8 cellular contexts compared by ENCODE assay signal in genomic region chr20:44965651-44966029, GRCh38. TPM values are rescaled to one million over a fixed set of nuclear protein-coding genes. Genes with fewer than 3 reads are reported as not detected.
DNase-seq lines count a peak whose midpoint lies in the region; ATAC-seq and TF ChIP-seq lines count a peak whose summit lies in the region.

No MANE protein-coding gene starts in this region.

- no peak for TF ChIP-seq EP300 in upper lobe of left lung (IDR thresholded peaks at IDR 0.05)

- 50 to 59% methylated on average over 5 of the region's 5 CpGs for WGBS in upper lobe of left lung, 2 donors

- in situ Hi-C loops in KBM-7 (cut with MboI; ENCODE audit: low pct_unique_long_range_greater_than_20kb, low sequenced_read_pairs) = no loop called here

- no peak for DNase-seq in activated naive CD4-positive, alpha-beta T cell treated with anti-CD3 and anti-CD28 coated beads for 36 hours
- no peak for DNase-seq in activated naive CD4-positive, alpha-beta T cell (lab: John Stamatoyannopoulos, UW)
- DNase-seq in memory B cell (ENCODE audit: low spot score in 2 of 2) (no peak), upper lobe of left lung (no peak), KBM-7 (no peak), NCI-H2029 treated with DMSO at 0.1 percent for 48 hours (lab: John Stamatoyannopoulos, UW) (no peak)

- H3K27ac Mint-ChIP-seq in activated naive CD4-positive, alpha-beta T cell treated with anti-CD3 and anti-CD28 coated beads for 36 hours = peak overlapping the region; percentile 98
- peak overlapping the region; percentile 72 to 95 (median 94) for H3K27ac Mint-ChIP-seq in brain
- peak overlapping the region; percentile 98 for H3K27ac Mint-ChIP-seq in memory B cell

- no peaks in the 10 kb centered on the region for H3K9me3 ChIP-seq in upper lobe of left lung

- peaks cover 56% of the 10 kb centered on the region for H3K4me1 Mint-ChIP-seq in activated naive CD4-positive, alpha-beta T cell treated with anti-CD3 and anti-CD28 coated beads for 36 hours (ENCODE audit: low read depth)
- H3K4me1 Mint-ChIP-seq in brain (peaks cover 62% of the 10 kb centered on the region), memory B cell (peaks cover 38% of the 10 kb centered on the region)

- H3K27me3 ChIP-seq in upper lobe of left lung = no peaks in the 10 kb centered on the region

- H3K9me3 Mint-ChIP-seq in activated naive CD4-positive, alpha-beta T cell treated with anti-CD3 and anti-CD28 coated beads for 36 hours = peaks cover 2% of the 10 kb centered on the region
- H3K9me3 Mint-ChIP-seq in brain (peaks cover 0 to 3% (median 0%) of the 10 kb centered on the region in 5 experiments), memory B cell (no peaks in the 10 kb centered on the region)

- intact Hi-C loops in activated naive CD4-positive, alpha-beta T cell treated with anti-CD3 and anti-CD28 coated beads for 36 hours (cut with micrococcal nuclease) = loop anchor here (2.0 to 10.0 kb wide), 8 partner anchors 37 to 1007 kb away; partner anchors contain the start of genes ADA, OSER1, SERINC3 and SYS1

- H3K27ac ChIP-seq in upper lobe of left lung = peak overlapping the region; percentile 82 to 97 (median 90)

- CTCF ChIA-PET in activated naive CD4-positive, alpha-beta T cell treated with anti-CD3 and anti-CD28 coated beads for 36 hours (lab: Charles Lee) = interaction anchor here (0.6 to 2.1 kb wide), 5 partner anchors 12 to 196 kb away, joined by 3 to 6 read pairs (median 3); no protein-coding TSS in a partner anchor

- no peak for TF ChIP-seq CTCF in brain (conservative IDR thresholded peaks at IDR 0.05)
- TF ChIP-seq CTCF in upper lobe of left lung (IDR thresholded peaks at IDR 0.05) = no peak

- no peak for ATAC-seq in memory B cell (ENCODE audit: low read depth)
- no peak for ATAC-seq in upper lobe of left lung (ENCODE audit: low FRiP score in 2 of 2)
- no peak for ATAC-seq in HG03460 (IDR thresholded peaks at IDR 0.05; ENCODE audit: unreplicated experiment)

- H3K4me3 ChIP-seq in upper lobe of left lung = peak overlapping the region; percentile 36 to 98 (median 90)

- no peak for TF ChIP-seq POLR2A in upper lobe of left lung (IDR thresholded peaks at IDR 0.05)

- H3K4me3 Mint-ChIP-seq in activated naive CD4-positive, alpha-beta T cell treated with anti-CD3 and anti-CD28 coated beads for 36 hours = peak overlapping the region; percentile 88
- H3K4me3 Mint-ChIP-seq in brain (peak overlapping the region; percentile 97 to 100 (median 100)), memory B cell (peak overlapping the region; percentile 94)

- no peaks in the 10 kb centered on the region for H3K27me3 Mint-ChIP-seq in activated naive CD4-positive, alpha-beta T cell treated with anti-CD3 and anti-CD28 coated beads for 36 hours (ENCODE audit: low read depth)
- peaks cover 8% of the 10 kb centered on the region for H3K27me3 Mint-ChIP-seq in brain
- no peaks in the 10 kb centered on the region for H3K27me3 Mint-ChIP-seq in memory B cell

- H3K36me3 ChIP-seq in upper lobe of left lung = no peaks in the 10 kb centered on the region

- peaks cover 16% of the 10 kb centered on the region for H3K36me3 Mint-ChIP-seq in activated naive CD4-positive, alpha-beta T cell treated with anti-CD3 and anti-CD28 coated beads for 36 hours (ENCODE audit: low read depth)
- H3K36me3 Mint-ChIP-seq in brain (no peaks in the 10 kb centered on the region), memory B cell (peaks cover 7% of the 10 kb centered on the region)

- peaks cover 27 to 38% (median 33%) of the 10 kb centered on the region in 4 donors for H3K4me1 ChIP-seq in upper lobe of left lung

RNA-seq across cellular contexts. Expression of gene STK4, which starts 0.7 kb away (rescaled TPM):
- 100 to 1,000 TPM; 110 to 116 TPM for total RNA-seq in activated naive CD4-positive, alpha-beta T cell treated with anti-CD3 and anti-CD28 coated beads for 36 hours
- polyA plus RNA-seq in brain (ENCODE audit: insufficient read depth, low read depth, low replicate concordance) = 13.8 TPM
- 10 to 100 TPM; 31.0 to 76.1 (median 44.1) TPM for total RNA-seq in upper lobe of left lung

RNA-seq across cellular contexts. Expression of gene TOMM34, which starts 5.4 kb away (rescaled TPM):
- total RNA-seq in activated naive CD4-positive, alpha-beta T cell treated with anti-CD3 and anti-CD28 coated beads for 36 hours = 10 to 100 TPM; 44.0 to 45.9 TPM
- polyA plus RNA-seq in brain (ENCODE audit: insufficient read depth, low read depth, low replicate concordance) = 78.4 TPM
- total RNA-seq in upper lobe of left lung = 10 to 100 TPM in 5 of 6 donors, 1 to 10 TPM in 1; 6.2 to 26.1 (median 13.5) TPM

RNA-seq across cellular contexts. Expression of gene PABPC1L, which starts 55.8 kb away (rescaled TPM):
- 10 to 100 TPM; 71.0 to 72.8 TPM for total RNA-seq in activated naive CD4-positive, alpha-beta T cell treated with anti-CD3 and anti-CD28 coated beads for 36 hours
- polyA plus RNA-seq in brain (ENCODE audit: insufficient read depth, low read depth, low replicate concordance) = 3.5 TPM
- total RNA-seq in upper lobe of left lung = 100 to 1,000 TPM in 1 of 6 donors, 10 to 100 TPM in 5; 15.7 to 130 (median 43.7) TPM
